In genomic region chr11:19243143-19243542, GRCh38 we compare ENCODE assay signal across 19 cellular contexts. TPM values are rescaled to one million over a fixed set of nuclear protein-coding genes. Genes with fewer than 3 reads are reported as not detected.
A peak's percentile ranks its signal among the peaks of the same experiment; 100 is the strongest.
DNase-seq lines count a peak whose midpoint lies in the region; ATAC-seq and TF ChIP-seq lines count a peak whose summit lies in the region.
"Had no signal": no experiment of that assay in that cellular context is flagged by ENCODE, and none has a peak within 500 bp of the region (broad histone marks: within the 10 kb centered on the region; RNA-seq: fewer than 3 reads in every experiment).

No MANE protein-coding gene starts in this region.

- DNase-seq in activated CD4-positive, alpha-beta T cell treated with anti-CD3 and anti-CD28 coated beads for 48 hours, result peak; percentile 9
- no peak for DNase-seq in activated CD4-positive, alpha-beta T cell treated with anti-CD3 and anti-CD28 coated beads for 4 hours
- DNase-seq in NAMALWA (ENCODE audit: low spot score) (peak; percentile 16), mammary epithelial cell (no peak), neuronal stem cell (ENCODE audit: low spot score) (no peak)
- DNase-seq: lower lobe of right lung, NCI-H146, NCI-H446 treated with DMSO at 0.1 percent for 48 hours, occipital lobe, substantia nigra had no signal

- H3K4me3 ChIP-seq in mammary epithelial cell (replicated peaks in 1 of 3; ENCODE audit: insufficient read depth in 1 of 3, low read depth in 2 of 3, low read length in 3 of 3) (no peak overlapping the region), neuronal stem cell (ENCODE audit: low read length in 2 of 2) (no peak overlapping the region)
- H3K4me3 ChIP-seq: lower lobe of right lung had no signal

- dilution Hi-C loops in mammary epithelial cell (cut with HindIII; ENCODE audit: low sequenced_read_pairs), result loop anchor here (10.0 kb wide), 1 partner anchor 482 kb away; no protein-coding TSS in a partner anchor

- H2BK12ac ChIP-seq in neuronal stem cell (ENCODE audit: low read length), result no peak overlapping the region

- no peaks in the 10 kb centered on the region for H4K20me1 ChIP-seq in mammary epithelial cell (ENCODE audit: insufficient read depth, low read length)

- H3K14ac ChIP-seq in neuronal stem cell (ENCODE audit: low read length), result no peak overlapping the region

- intact Hi-C loops in mammary epithelial cell (cut with micrococcal nuclease), result loop anchor here (5.0 kb wide), 2 partner anchors 81 to 166 kb away; no protein-coding TSS in a partner anchor

- 71% methylated on average over 5 of the region's 5 CpGs for WGBS in mammary epithelial cell (ENCODE audit: low coverage, missing lambda C conversion rate)
- WGBS in neuronal stem cell (ENCODE audit: extremely low coverage in 2 of 2, insufficient read length in 2 of 2, insufficient replicate concordance in 1 of 2), 2 donors, result no CpG with 5 or more reads among the region's 5 CpGs

- peaks cover 10% of the 10 kb centered on the region for H3K79me2 ChIP-seq in mammary epithelial cell (ENCODE audit: insufficient read depth, low read length)

- no peak overlapping the region for H3K9ac ChIP-seq in mammary epithelial cell (ENCODE audit: insufficient read depth, low read length)
- H3K9ac ChIP-seq in neuronal stem cell (ENCODE audit: low read depth, low read length, poor library complexity), result no peak overlapping the region

- H3K79me1 ChIP-seq in neuronal stem cell (ENCODE audit: low read depth, low read length), result no peaks in the 10 kb centered on the region

- ATAC-seq in GM21786 (IDR thresholded peaks at IDR 0.05; ENCODE audit: unreplicated experiment) (no peak), HG02678 (IDR thresholded peaks at IDR 0.05; ENCODE audit: unreplicated experiment) (no peak), GM18858 (IDR thresholded peaks at IDR 0.05; ENCODE audit: unreplicated experiment) (no peak)
- ATAC-seq: activated naive CD4-positive, alpha-beta T cell treated with anti-CD3 and anti-CD28 coated beads, Interleukin-2, amount 50 U/mL, for 72 hours; lower lobe of right lung; Right ventricle myocardium inferior had no signal

- no peak overlapping the region for H2BK120ac ChIP-seq in neuronal stem cell (ENCODE audit: low read depth, low read length)

- CTCF ChIA-PET in mammary epithelial cell (lab: Charles Lee; ENCODE audit: low non-redundant PET), result no interaction called here

- H3K4me2 ChIP-seq in mammary epithelial cell (ENCODE audit: insufficient read depth, low read depth, low read length) (peak overlapping the region; percentile 58), neuronal stem cell (ENCODE audit: insufficient read depth, low read length, poor library complexity, severe bottlenecking) (no peak overlapping the region)

- H2BK15ac ChIP-seq in neuronal stem cell (ENCODE audit: low read length), result no peak overlapping the region

- H3K27ac ChIP-seq in mammary epithelial cell (ENCODE audit: insufficient read depth, low read depth, low read length) (no peak overlapping the region), neuronal stem cell (replicated peaks; ENCODE audit: low read length) (no peak overlapping the region)
- H3K27ac ChIP-seq: esophagus muscularis mucosa, lower lobe of right lung had no signal

- BruUV-seq in mammary epithelial cell (replicated peaks; lab: Mats Ljungman, UMichigan), result no TSS peak

- H3K18ac ChIP-seq in neuronal stem cell (ENCODE audit: low read length), result no peak overlapping the region

- no peaks in the 10 kb centered on the region for H3K27me3 ChIP-seq in mammary epithelial cell (ENCODE audit: insufficient read depth, low read length)
- peaks cover 3 to 57% (median 26%) of the 10 kb centered on the region in 3 experiments for H3K27me3 ChIP-seq in neuronal stem cell (ENCODE audit: control insufficient read depth in 3 of 3, insufficient read depth in 3 of 3, low read depth in 1 of 3, low read length in 3 of 3)

- H3K23ac ChIP-seq in neuronal stem cell (ENCODE audit: low read depth, low read length, poor library complexity), result no peak overlapping the region

- no peak overlapping the region for H4K91ac ChIP-seq in neuronal stem cell (ENCODE audit: low read depth, low read length, poor library complexity)

- no peaks in the 10 kb centered on the region for H3K9me3 ChIP-seq in mammary epithelial cell (replicated peaks; ENCODE audit: insufficient read depth, low read length)
- H3K9me3 ChIP-seq in neuronal stem cell (replicated peaks in 1 of 2; ENCODE audit: control insufficient read depth in 2 of 2, insufficient read depth in 1 of 2, low read depth in 1 of 2, low read length in 2 of 2), result no peaks in the 10 kb centered on the region
- H3K9me3 ChIP-seq: esophagus muscularis mucosa, lower lobe of right lung had no signal

- no peak for TF ChIP-seq CTCF in mammary epithelial cell (conservative IDR thresholded peaks at IDR 0.05 in 1 of 2, IDR thresholded peaks at IDR 0.05 in 1 of 2; ENCODE audit: extremely low read depth in 1 of 2, insufficient read depth in 1 of 2, low read depth in 1 of 2, low read length in 2 of 2)

- H3K4ac ChIP-seq in neuronal stem cell (ENCODE audit: low read length), result no peak overlapping the region

- in situ Hi-C loops in mammary epithelial cell (cut with MboI; ENCODE audit: low sequenced_read_pairs in 2 of 2), result no loop called here

- H2AK5ac ChIP-seq in neuronal stem cell (ENCODE audit: low read depth, low read length), result peak overlapping the region; percentile 52

- H3K4me1 ChIP-seq in mammary epithelial cell (ENCODE audit: insufficient read depth, low read length) (peaks cover 41% of the 10 kb centered on the region), neuronal stem cell (ENCODE audit: control insufficient read depth in 2 of 2, insufficient read depth in 1 of 2, low read depth in 1 of 2, low read length in 2 of 2) (peaks cover 6 to 8% of the 10 kb centered on the region in 2 donors)

- no peak overlapping the region for H4K8ac ChIP-seq in neuronal stem cell (ENCODE audit: low read depth, low read length)

- H2AFZ ChIP-seq in mammary epithelial cell (ENCODE audit: low read depth, low read length) (no peak overlapping the region), neuronal stem cell (ENCODE audit: low read length) (no peak overlapping the region)

- no peak overlapping the region for H2BK5ac ChIP-seq in neuronal stem cell (ENCODE audit: low read length)

- H3K36me3 ChIP-seq in mammary epithelial cell (ENCODE audit: insufficient read depth, low read length) (no peaks in the 10 kb centered on the region), neuronal stem cell (replicated peaks in 1 of 2; ENCODE audit: control insufficient read depth in 2 of 2, insufficient read depth in 2 of 2, low read length in 2 of 2) (peaks cover 2 to 13% of the 10 kb centered on the region in 2 donors)
- H3K36me3 ChIP-seq: esophagus muscularis mucosa, lower lobe of right lung had no signal

RNA-seq across cellular contexts. Expression of gene E2F8, which starts 2.4 kb away (rescaled TPM):
- 1 to 10 TPM in 1 of 2 donors, under 1 TPM in 1; 0.17 to 3.4 TPM for total RNA-seq in mammary epithelial cell
- polyA plus RNA-seq in mammary epithelial cell, result 3.1 TPM
- not detected for polyA minus RNA-seq in mammary epithelial cell
- polyA plus RNA-seq in neuronal stem cell (2013, experiment 1 of 2), result 4.0 TPM
- 4.6 TPM for polyA plus RNA-seq in neuronal stem cell (2013, experiment 2 of 2)

RNA-seq across cellular contexts. Expression of gene CSRP3, which starts 41.4 kb away (rescaled TPM):
- not detected for total RNA-seq in mammary epithelial cell
- polyA plus RNA-seq in mammary epithelial cell, result not detected
- not detected for polyA minus RNA-seq in mammary epithelial cell
- not detected for polyA plus RNA-seq in neuronal stem cell (2013, experiment 1 of 2)
- polyA plus RNA-seq in neuronal stem cell (2013, experiment 2 of 2), result not detected
- total RNA-seq: activated CD8-positive, alpha-beta memory T cell treated with anti-CD3 and anti-CD28 coated beads for 36 hours; activated naive CD4-positive, alpha-beta T cell treated with anti-CD3 and anti-CD28 coated beads, Interleukin-2, amount 50 U/mL, for 72 hours; esophagus muscularis mucosa; lower lobe of right lung; smooth muscle cell; T-helper 2 cell treated with Interferon-gamma antibody and Interleukin-4, amounts not matched to agents 100 ng/mL and 5 ng/mL, for 36 hours had no signal
- polyA plus RNA-seq: smooth muscle cell had no signal

Comparison
In these comparisons a context has a peak if more than half of its experiments do, and no peak if none do; other contexts are left out.
1. DNase-seq: peak in activated CD4-positive, alpha-beta T cell treated with anti-CD3 and anti-CD28 coated beads for 48 hours (single experiment) and NAMALWA (single experiment); none in activated CD4-positive, alpha-beta T cell treated with anti-CD3 and anti-CD28 coated beads for 4 hours (0 of 2), mammary epithelial cell (single experiment) and neuronal stem cell (single experiment).